ENCODE assay signal across 9 cellular contexts in the genomic region with DNA sequence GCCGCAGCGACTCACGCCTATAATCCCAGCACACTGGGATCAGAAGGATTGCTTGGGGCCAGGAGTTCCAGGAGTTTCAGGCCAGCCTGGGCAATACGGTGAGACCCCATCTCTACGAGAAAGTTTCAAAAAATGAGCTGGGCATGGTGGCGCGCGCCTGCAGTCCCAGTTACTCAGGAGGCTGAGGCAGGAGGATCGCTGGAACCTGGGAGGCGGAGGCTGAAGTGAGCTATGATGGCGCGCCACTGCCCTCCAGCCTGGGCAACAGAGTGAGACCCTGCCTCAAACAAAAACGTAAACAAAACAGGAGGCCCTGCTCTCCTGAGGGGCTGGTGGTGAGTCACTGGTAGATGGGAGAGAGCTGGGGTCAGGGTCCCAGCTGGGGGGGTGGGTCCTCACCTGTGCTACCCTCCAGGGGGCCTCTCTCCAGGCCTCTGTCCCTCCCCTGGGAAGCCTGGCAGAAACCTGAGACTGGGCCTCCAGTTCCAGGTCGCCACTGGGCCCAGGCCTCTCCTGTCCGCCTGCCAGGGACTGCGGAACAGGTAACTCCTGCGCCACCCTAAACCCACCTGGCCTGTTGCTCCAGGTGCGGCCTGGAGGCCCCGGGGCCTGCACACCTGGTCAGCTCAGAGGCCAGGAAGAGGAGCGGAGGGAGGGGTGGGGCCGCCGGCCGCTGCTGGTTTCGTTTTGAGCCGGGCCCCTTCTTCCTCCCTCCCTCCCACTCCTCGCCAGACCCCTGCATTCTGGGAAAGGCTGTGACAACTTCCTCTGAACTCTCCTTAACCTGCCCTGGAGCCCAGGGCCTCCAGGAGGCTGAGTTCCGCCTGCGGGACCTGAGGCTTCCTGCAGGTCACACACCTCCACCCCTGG. TPM values are rescaled to one million over a fixed set of nuclear protein-coding genes. Genes with fewer than 3 reads are reported as not detected.
DNase-seq lines count a peak whose midpoint lies in the region; ATAC-seq and TF ChIP-seq lines count a peak whose summit lies in the region.
"Had no signal": no experiment of that assay in that cellular context is flagged by ENCODE, and none has a peak within 500 bp of the region (broad histone marks: within the 10 kb centered on the region; RNA-seq: fewer than 3 reads in every experiment).

No MANE protein-coding gene starts in this region.

- no peak for TF ChIP-seq CTCF in Calu3 (IDR thresholded peaks at IDR 0.05; ENCODE audit: unreplicated experiment)
- no peak for TF ChIP-seq CTCF in progenitor cell of endocrine pancreas (IDR thresholded peaks at IDR 0.05; ENCODE audit: unreplicated experiment)

- intact Hi-C loops in Calu3 (cut with micrococcal nuclease; ENCODE audit: unreplicated experiment), result no loop called here
- intact Hi-C loops in dendritic cell treated with granulocyte-macrophage colony-stimulating factor and Interleukin-4, amounts not matched to agents 40 ng/mL and 50 ng/mL, for 4 days (cut with micrococcal nuclease), result no loop called here

- ATAC-seq in SK-N-SH treated with all-trans-retinoic acid at 6 μM for 48 hours, result no peak

- H3K36me3 Mint-ChIP-seq in Calu3 (ENCODE audit: insufficient read depth, unreplicated experiment) (peaks cover 21% of the 10 kb centered on the region), progenitor cell of endocrine pancreas (ENCODE audit: insufficient read depth) (no peaks in the 10 kb centered on the region)
- peaks cover 12% of the 10 kb centered on the region for H3K36me3 Mint-ChIP-seq in dendritic cell treated with granulocyte-macrophage colony-stimulating factor and Interleukin-4, amounts not matched to agents 40 ng/mL and 50 ng/mL, for 4 days (ENCODE audit: low read depth)

- peak overlapping the region; percentile 44 for H3K4me3 Mint-ChIP-seq in Calu3 (ENCODE audit: low read depth, unreplicated experiment)
- H3K4me3 Mint-ChIP-seq in dendritic cell treated with granulocyte-macrophage colony-stimulating factor and Interleukin-4, amounts not matched to agents 40 ng/mL and 50 ng/mL, for 4 days, result peak overlapping the region; percentile 70
- H3K4me3 Mint-ChIP-seq in progenitor cell of endocrine pancreas (ENCODE audit: low read depth), result no peak overlapping the region

- peak; percentile 66 for DNase-seq in Calu3
- peak; percentile 44 for DNase-seq in KG1 (lab: John Stamatoyannopoulos, UW)
- DNase-seq in progenitor cell of endocrine pancreas (ENCODE audit: low spot score, unreplicated experiment), result no peak
- DNase-seq in superior temporal gyrus (ENCODE audit: extremely low spot score), result no peak
- no peak for DNase-seq in D341Med (ENCODE audit: low spot score)
- DNase-seq in HPDE6-E6E7 (ENCODE audit: extremely low spot score), result no peak
- DNase-seq: effector CD8-positive, alpha-beta T cell had no signal

- no TSS peak for BruUV-seq in Calu3 (replicated peaks; lab: Mats Ljungman, UMichigan)

- H3K9me3 Mint-ChIP-seq in Calu3 (ENCODE audit: low read depth, unreplicated experiment), result no peaks in the 10 kb centered on the region
- H3K9me3 Mint-ChIP-seq in dendritic cell treated with granulocyte-macrophage colony-stimulating factor and Interleukin-4, amounts not matched to agents 40 ng/mL and 50 ng/mL, for 4 days, result no peaks in the 10 kb centered on the region
- no peaks in the 10 kb centered on the region for H3K9me3 Mint-ChIP-seq in progenitor cell of endocrine pancreas (ENCODE audit: low read depth)

- H3K27ac Mint-ChIP-seq in Calu3 (ENCODE audit: unreplicated experiment), result no peak overlapping the region
- H3K27ac Mint-ChIP-seq in dendritic cell treated with granulocyte-macrophage colony-stimulating factor and Interleukin-4, amounts not matched to agents 40 ng/mL and 50 ng/mL, for 4 days, result peak overlapping the region; percentile 72
- H3K27ac Mint-ChIP-seq in progenitor cell of endocrine pancreas, result peak overlapping the region; percentile 59

- CTCF ChIA-PET in Calu3 (lab: Charles Lee), result no interaction called here

- H3K4me1 Mint-ChIP-seq in Calu3 (ENCODE audit: low read depth, unreplicated experiment) (no peaks in the 10 kb centered on the region), progenitor cell of endocrine pancreas (ENCODE audit: low read depth) (peaks cover 6% of the 10 kb centered on the region)
- H3K4me1 Mint-ChIP-seq in dendritic cell treated with granulocyte-macrophage colony-stimulating factor and Interleukin-4, amounts not matched to agents 40 ng/mL and 50 ng/mL, for 4 days (ENCODE audit: low read depth), result peaks cover 61% of the 10 kb centered on the region

- no peaks in the 10 kb centered on the region for H3K27me3 Mint-ChIP-seq in Calu3 (ENCODE audit: unreplicated experiment)
- H3K27me3 Mint-ChIP-seq in dendritic cell treated with granulocyte-macrophage colony-stimulating factor and Interleukin-4, amounts not matched to agents 40 ng/mL and 50 ng/mL, for 4 days, result no peaks in the 10 kb centered on the region
- no peaks in the 10 kb centered on the region for H3K27me3 Mint-ChIP-seq in progenitor cell of endocrine pancreas

TF ChIP-seq in SK-N-SH treated with all-trans-retinoic acid at 6 μM for 48 hours, 23 proteins besides CTCF, POLR2A, EP300 and RAD21:
- TF ChIP-seq PPARA (CRISPR knock-in tag; IDR thresholded peaks at IDR 0.05; ENCODE audit: borderline replicate concordance), result no peak
- no peak for TF ChIP-seq BACH2 (CRISPR knock-in tag; IDR thresholded peaks at IDR 0.05; ENCODE audit: borderline replicate concordance)
- TF ChIP-seq SNAI2 (CRISPR knock-in tag; IDR thresholded peaks at IDR 0.05), result no peak
- TF ChIP-seq, protein P1, sequence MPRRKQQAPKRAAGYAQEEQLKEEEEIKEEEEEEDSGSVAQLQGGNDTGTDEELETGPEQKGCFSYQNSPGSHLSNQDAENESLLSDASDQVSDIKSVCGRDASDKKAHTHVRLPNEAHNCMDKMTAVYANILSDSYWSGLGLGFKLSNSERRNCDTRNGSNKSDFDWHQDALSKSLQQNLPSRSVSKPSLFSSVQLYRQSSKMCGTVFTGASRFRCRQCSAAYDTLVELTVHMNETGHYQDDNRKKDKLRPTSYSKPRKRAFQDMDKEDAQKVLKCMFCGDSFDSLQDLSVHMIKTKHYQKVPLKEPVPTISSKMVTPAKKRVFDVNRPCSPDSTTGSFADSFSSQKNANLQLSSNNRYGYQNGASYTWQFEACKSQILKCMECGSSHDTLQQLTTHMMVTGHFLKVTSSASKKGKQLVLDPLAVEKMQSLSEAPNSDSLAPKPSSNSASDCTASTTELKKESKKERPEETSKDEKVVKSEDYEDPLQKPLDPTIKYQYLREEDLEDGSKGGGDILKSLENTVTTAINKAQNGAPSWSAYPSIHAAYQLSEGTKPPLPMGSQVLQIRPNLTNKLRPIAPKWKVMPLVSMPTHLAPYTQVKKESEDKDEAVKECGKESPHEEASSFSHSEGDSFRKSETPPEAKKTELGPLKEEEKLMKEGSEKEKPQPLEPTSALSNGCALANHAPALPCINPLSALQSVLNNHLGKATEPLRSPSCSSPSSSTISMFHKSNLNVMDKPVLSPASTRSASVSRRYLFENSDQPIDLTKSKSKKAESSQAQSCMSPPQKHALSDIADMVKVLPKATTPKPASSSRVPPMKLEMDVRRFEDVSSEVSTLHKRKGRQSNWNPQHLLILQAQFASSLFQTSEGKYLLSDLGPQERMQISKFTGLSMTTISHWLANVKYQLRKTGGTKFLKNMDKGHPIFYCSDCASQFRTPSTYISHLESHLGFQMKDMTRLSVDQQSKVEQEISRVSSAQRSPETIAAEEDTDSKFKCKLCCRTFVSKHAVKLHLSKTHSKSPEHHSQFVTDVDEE (CRISPR knock-in tag; IDR thresholded peaks at IDR 0.05), result no peak
- TF ChIP-seq TCF4 (CRISPR knock-in tag; IDR thresholded peaks at IDR 0.05; ENCODE audit: borderline replicate concordance), result no peak
- no peak for TF ChIP-seq CSDC2 (CRISPR knock-in tag; IDR thresholded peaks at IDR 0.05)
- TF ChIP-seq ZC3H10 (CRISPR knock-in tag; IDR thresholded peaks at IDR 0.05), result no peak
- TF ChIP-seq GLIS3 (CRISPR knock-in tag; IDR thresholded peaks at IDR 0.05), result no peak
- no peak for TF ChIP-seq POU6F1 (CRISPR knock-in tag; IDR thresholded peaks at IDR 0.05; ENCODE audit: borderline replicate concordance, low read depth)
- TF ChIP-seq, protein P2, sequence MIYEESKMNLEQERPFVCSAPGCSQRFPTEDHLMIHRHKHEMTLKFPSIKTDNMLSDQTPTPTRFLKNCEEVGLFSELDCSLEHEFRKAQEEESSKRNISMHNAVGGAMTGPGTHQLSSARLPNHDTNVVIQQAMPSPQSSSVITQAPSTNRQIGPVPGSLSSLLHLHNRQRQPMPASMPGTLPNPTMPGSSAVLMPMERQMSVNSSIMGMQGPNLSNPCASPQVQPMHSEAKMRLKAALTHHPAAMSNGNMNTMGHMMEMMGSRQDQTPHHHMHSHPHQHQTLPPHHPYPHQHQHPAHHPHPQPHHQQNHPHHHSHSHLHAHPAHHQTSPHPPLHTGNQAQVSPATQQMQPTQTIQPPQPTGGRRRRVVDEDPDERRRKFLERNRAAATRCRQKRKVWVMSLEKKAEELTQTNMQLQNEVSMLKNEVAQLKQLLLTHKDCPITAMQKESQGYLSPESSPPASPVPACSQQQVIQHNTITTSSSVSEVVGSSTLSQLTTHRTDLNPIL (CRISPR knock-in tag; IDR thresholded peaks at IDR 0.05; ENCODE audit: low read depth), result no peak
- no peak for TF ChIP-seq ARNTL (CRISPR knock-in tag; IDR thresholded peaks at IDR 0.05; ENCODE audit: borderline replicate concordance, low read depth)
- no peak for TF ChIP-seq ESRRG (CRISPR knock-in tag; IDR thresholded peaks at IDR 0.05)
- TF ChIP-seq RARB (CRISPR knock-in tag; IDR thresholded peaks at IDR 0.05), result no peak
- TF ChIP-seq ZNF70 (CRISPR knock-in tag; IDR thresholded peaks at IDR 0.05), result no peak
- TF ChIP-seq ISL1 (CRISPR knock-in tag; IDR thresholded peaks at IDR 0.05), result no peak
- no peak for TF ChIP-seq ZFP30 (CRISPR knock-in tag; IDR thresholded peaks at IDR 0.05)
- TF ChIP-seq ZNF8 (CRISPR knock-in tag; IDR thresholded peaks at IDR 0.05), result no peak

RNA-seq across cellular contexts. Expression of gene ZBTB7A, which starts 17.2 kb away (rescaled TPM):
- 38.0 and 44.7 TPM in 2 replicates for total RNA-seq in Calu3 (2022)
- total RNA-seq in progenitor cell of endocrine pancreas, result 18.4 and 19.1 TPM in 2 replicates

RNA-seq across cellular contexts. Expression of gene MAP2K2, which starts 40.0 kb away (rescaled TPM):
- total RNA-seq in Calu3 (2022), result 113 and 114 TPM in 2 replicates
- total RNA-seq in progenitor cell of endocrine pancreas, result 149 and 154 TPM in 2 replicates

Comparison
In these comparisons a context has a peak if more than half of its experiments do, and no peak if none do; other contexts are left out.
1. DNase-seq: peak in Calu3 (single experiment) and KG1 (single experiment); none in progenitor cell of endocrine pancreas (single experiment), superior temporal gyrus (single experiment), D341Med (single experiment) and HPDE6-E6E7 (single experiment).